In the genomic region with DNA sequence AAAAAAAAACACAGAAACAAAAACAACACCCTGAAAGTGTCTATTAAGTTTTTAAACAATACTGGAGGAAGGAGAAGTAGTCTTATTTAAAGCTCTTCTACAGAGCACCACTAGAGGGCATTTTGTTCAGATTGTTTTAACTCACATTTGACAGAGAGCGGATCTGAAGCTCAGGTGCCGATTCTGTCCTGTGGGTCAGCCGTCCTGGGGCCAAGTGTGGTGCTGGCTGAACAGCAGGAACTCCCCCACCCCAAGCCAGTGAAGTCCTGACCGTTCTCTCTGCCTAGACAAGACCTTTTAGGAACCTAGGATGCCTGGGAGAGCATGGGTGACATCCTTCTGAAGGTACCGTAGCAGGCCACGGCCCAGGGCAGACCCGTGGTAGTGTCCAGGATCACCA, we compare ENCODE assay signal across 8 cellular contexts. TPM values are rescaled to one million over a fixed set of nuclear protein-coding genes. Genes with fewer than 3 reads are reported as not detected.
DNase-seq lines count a peak whose midpoint lies in the region; ATAC-seq and TF ChIP-seq lines count a peak whose summit lies in the region.

No MANE protein-coding gene starts in this region.

- H3K4me2 ChIP-seq in OCI-LY7 (ENCODE audit: low read length), result no peak overlapping the region

- H3K4me1 ChIP-seq in OCI-LY7 (ENCODE audit: insufficient read depth, low read length, poor library complexity, severe bottlenecking), result peaks cover 15% of the 10 kb centered on the region

- H3K36me3 Mint-ChIP-seq in dendritic cell treated with granulocyte-macrophage colony-stimulating factor and Interleukin-4, amounts not matched to agents 40 ng/mL and 50 ng/mL, for 4 days (ENCODE audit: low read depth), result peaks cover 91% of the 10 kb centered on the region
- peaks cover 38 to 45% of the 10 kb centered on the region in 2 donors for H3K36me3 Mint-ChIP-seq in naive B cell

- H2AFZ ChIP-seq in OCI-LY7 (ENCODE audit: low read length), result no peak overlapping the region

- H3K9me2 ChIP-seq in OCI-LY7 (ENCODE audit: insufficient read depth, low read length), result no peaks in the 10 kb centered on the region

- peak; percentile 46 for TF ChIP-seq CTCF in HFF-Myc (IDR thresholded peaks at IDR 0.05; ENCODE audit: low read depth, low read length, missing control alignments)
- peak; percentile 82 for TF ChIP-seq CTCF in OCI-LY7 (conservative IDR thresholded peaks at IDR 0.05; ENCODE audit: low read length)

- peaks cover 9% of the 10 kb centered on the region for H3K9me3 Mint-ChIP-seq in dendritic cell treated with granulocyte-macrophage colony-stimulating factor and Interleukin-4, amounts not matched to agents 40 ng/mL and 50 ng/mL, for 4 days
- H3K9me3 Mint-ChIP-seq in naive B cell, result peaks cover under 1 to 11% (median 7%) of the 10 kb centered on the region in 7 donors

- DNase-seq in D341Med (ENCODE audit: low spot score), result peak; percentile 50
- no peak for DNase-seq in HFF-Myc (ENCODE audit: extremely low read depth, low read depth)
- peak; percentile 68 for DNase-seq in OCI-LY7 (ENCODE audit: low spot score)
- peak; percentile 36 for DNase-seq in naive B cell
- no peak for DNase-seq in GOT3 (lab: John Stamatoyannopoulos, UW)

- ATAC-seq in naive B cell (ENCODE audit: low read depth in 2 of 2), result peak; percentile 24 to 42
- ATAC-seq in HG03159 (IDR thresholded peaks at IDR 0.05; ENCODE audit: unreplicated experiment), result no peak
- no peak for ATAC-seq in GM18907 (IDR thresholded peaks at IDR 0.05; ENCODE audit: unreplicated experiment)

- peaks cover 14% of the 10 kb centered on the region; the same call in 1 of the 2 replicates for H3K79me2 ChIP-seq in OCI-LY7 (ENCODE audit: insufficient read depth, low read depth, low read length)

- BruUV-seq in OCI-LY7 (replicated peaks; lab: Mats Ljungman, UMichigan), result no TSS peak

- H4K20me1 ChIP-seq in OCI-LY7 (ENCODE audit: insufficient read depth, low read length), result no peaks in the 10 kb centered on the region

- H3K4me3 ChIP-seq in HFF-Myc (replicated peaks; ENCODE audit: low read depth, low read length), result no peak overlapping the region
- no peak overlapping the region for H3K4me3 ChIP-seq in OCI-LY7 (ENCODE audit: low read depth, low read length, poor library complexity, severe bottlenecking)

- CTCF ChIA-PET in OCI-LY7 (lab: Charles Lee; ENCODE audit: unreplicated experiment), result interaction anchor here (0.6 to 1.1 kb wide), 3 partner anchors 22 to 670 kb away, joined by 3 read pairs; no protein-coding TSS in a partner anchor

- POLR2A ChIA-PET in OCI-LY7 (lab: Charles Lee), result interaction anchor here (0.8 kb wide), 1 partner anchor 24 kb away, joined by 4 read pairs; no protein-coding TSS in a partner anchor

- H3K4me3 Mint-ChIP-seq in dendritic cell treated with granulocyte-macrophage colony-stimulating factor and Interleukin-4, amounts not matched to agents 40 ng/mL and 50 ng/mL, for 4 days, result no peak overlapping the region
- H3K4me3 Mint-ChIP-seq in naive B cell, result peak overlapping the region in 4 of 8 donors; percentile 29 to 80 (median 62)

- H3K27ac ChIP-seq in OCI-LY7 (ENCODE audit: low read depth, low read length, poor library complexity, severe bottlenecking), result no peak overlapping the region

- H3K27ac Mint-ChIP-seq in dendritic cell treated with granulocyte-macrophage colony-stimulating factor and Interleukin-4, amounts not matched to agents 40 ng/mL and 50 ng/mL, for 4 days, result peak overlapping the region; percentile 34
- peak overlapping the region in 4 of 6 donors; percentile 15 to 48 (median 39) for H3K27ac Mint-ChIP-seq in naive B cell

- H3K27me3 Mint-ChIP-seq in dendritic cell treated with granulocyte-macrophage colony-stimulating factor and Interleukin-4, amounts not matched to agents 40 ng/mL and 50 ng/mL, for 4 days, result no peaks in the 10 kb centered on the region
- peaks cover 0 to 12% (median 0%) of the 10 kb centered on the region in 3 donors for H3K27me3 Mint-ChIP-seq in naive B cell

- peaks cover 57% of the 10 kb centered on the region for H3K36me3 ChIP-seq in OCI-LY7 (ENCODE audit: insufficient read depth, low read length)

- peaks cover 10% of the 10 kb centered on the region; the same call in 1 of the 2 replicates for H3K9me3 ChIP-seq in OCI-LY7 (ENCODE audit: low read length)

- peaks cover 67% of the 10 kb centered on the region for H3K4me1 Mint-ChIP-seq in dendritic cell treated with granulocyte-macrophage colony-stimulating factor and Interleukin-4, amounts not matched to agents 40 ng/mL and 50 ng/mL, for 4 days (ENCODE audit: low read depth)
- peaks cover 40 to 49% (median 47%) of the 10 kb centered on the region in 3 donors for H3K4me1 Mint-ChIP-seq in naive B cell

- intact Hi-C loops in OCI-LY7 (cut with micrococcal nuclease; ENCODE audit: unreplicated experiment), result no loop called here
- intact Hi-C loops in dendritic cell treated with granulocyte-macrophage colony-stimulating factor and Interleukin-4, amounts not matched to agents 40 ng/mL and 50 ng/mL, for 4 days (cut with micrococcal nuclease), result loop anchor here (5.0 kb wide), 1 partner anchor 165 kb away; a partner anchor contains a TSS

RNA-seq across cellular contexts. Expression of a gene that starts 3.9 kb away (rescaled TPM):
- 27.4 and 31.0 TPM in 2 replicates for total RNA-seq in OCI-LY7 (2014; rRNA removed; shearing (Covaris generic))
- total RNA-seq in OCI-LY7 (2022), result 58.2 and 58.9 TPM in 2 replicates
- 10 to 100 TPM; 18.8 to 36.1 (median 22.9) TPM for polyA plus RNA-seq in naive B cell (ENCODE audit: low read depth in 6 of 6)

Comparison
In these comparisons a context has a peak if more than half of its experiments do, and no peak if none do; other contexts are left out.
1. DNase-seq: peak in D341Med (single experiment), OCI-LY7 (single experiment) and naive B cell (single experiment); none in HFF-Myc (single experiment) and GOT3 (single experiment).
2. ATAC-seq: peak in naive B cell (2 of 2); none in HG03159 (single experiment) and GM18907 (single experiment).